11 cellular contexts compared by ENCODE assay signal in genomic region chr7:76372984-76373833, GRCh38. TPM values are rescaled to one million over a fixed set of nuclear protein-coding genes. Genes with fewer than 3 reads are reported as not detected.
DNase-seq lines count a peak whose midpoint lies in the region; ATAC-seq and TF ChIP-seq lines count a peak whose summit lies in the region.
"Had no signal": no experiment of that assay in that cellular context is flagged by ENCODE, and none has a peak within 500 bp of the region (broad histone marks: within the 10 kb centered on the region; RNA-seq: fewer than 3 reads in every experiment).

No MANE protein-coding gene starts in this region.

- peak; percentile 88 for ATAC-seq in left lung

- intact Hi-C loops in left lung (cut with DNase I), result no loop called here

- H3K27me3 Mint-ChIP-seq in nephron progenitor cell (ENCODE audit: low read depth, poor library complexity), result peaks cover 8% of the 10 kb centered on the region

- H3K27me3 ChIP-seq in left lung (no peaks in the 10 kb centered on the region), Peyer's patch (no peaks in the 10 kb centered on the region)
- H3K27me3 ChIP-seq: ascending aorta, right lobe of liver had no signal

- no peak for TF ChIP-seq CTCF in astrocyte of the spinal cord (IDR thresholded peaks at IDR 0.05; ENCODE audit: low read depth, low read length)
- TF ChIP-seq CTCF in left lung (IDR thresholded peaks at IDR 0.05), result no peak
- TF ChIP-seq CTCF in nephron progenitor cell (IDR thresholded peaks at IDR 0.05), result no peak
- TF ChIP-seq CTCF in Peyer's patch (IDR thresholded peaks at IDR 0.05), result no peak

- H3K27ac ChIP-seq in left lung (no peak overlapping the region), Peyer's patch (no peak overlapping the region)
- H3K27ac ChIP-seq: ascending aorta, right lobe of liver had no signal

- no peak overlapping the region for H3K27ac Mint-ChIP-seq in nephron progenitor cell

- peaks cover 34% of the 10 kb centered on the region for H3K4me1 Mint-ChIP-seq in nephron progenitor cell

- H3K4me3 ChIP-seq in astrocyte of the spinal cord (ENCODE audit: low read depth, low read length) (no peak overlapping the region), left lung (no peak overlapping the region), Peyer's patch (no peak overlapping the region)
- H3K4me3 ChIP-seq: ascending aorta, right lobe of liver had no signal

- in situ Hi-C loops in ACHN (cut with HindIII; ENCODE audit: low pct_ligation_motif_present, low pct_unique_long_range_greater_than_20kb, low sequenced_read_pairs), result no loop called here
- in situ Hi-C loops in astrocyte of the spinal cord (cut with HindIII; ENCODE audit: low sequenced_read_pairs), result no loop called here

- H3K36me3 Mint-ChIP-seq in nephron progenitor cell (ENCODE audit: low read depth), result no peaks in the 10 kb centered on the region

- H3K4me1 ChIP-seq in left lung (peaks cover 0 to 13% of the 10 kb centered on the region in 2 donors), Peyer's patch (no peaks in the 10 kb centered on the region)
- H3K4me1 ChIP-seq: right lobe of liver had no signal

- DNase-seq in ACHN (peak; percentile 79), HK-2 (ENCODE audit: unreplicated experiment) (peak; percentile 55), astrocyte of the spinal cord (ENCODE audit: low read depth, low spot score) (peak; percentile 81), left lung (no peak), HuH-7 (ENCODE audit: low spot score) (no peak), nephron progenitor cell (no peak), Peyer's patch (no peak)
- no peak for DNase-seq in stimulated activated CD4-positive, alpha-beta T cell treated with anti-CD3 and anti-CD28 coated beads, Interleukin-4, amount 100 ng/mL, for 24 hours
- DNase-seq: NCI-H2107, right lobe of liver had no signal

- H3K9me3 Mint-ChIP-seq in nephron progenitor cell, result no peaks in the 10 kb centered on the region

- no peak overlapping the region for H3K4me3 Mint-ChIP-seq in nephron progenitor cell

- no peaks in the 10 kb centered on the region for H3K36me3 ChIP-seq in left lung
- no peaks in the 10 kb centered on the region for H3K36me3 ChIP-seq in Peyer's patch
- H3K36me3 ChIP-seq: ascending aorta, right lobe of liver had no signal

- no peaks in the 10 kb centered on the region for H3K9me3 ChIP-seq in left lung
- no peaks in the 10 kb centered on the region for H3K9me3 ChIP-seq in Peyer's patch
- H3K9me3 ChIP-seq: ascending aorta, right lobe of liver had no signal

- TF ChIP-seq POLR2A in Peyer's patch (IDR thresholded peaks at IDR 0.05), result no peak

RNA-seq across cellular contexts. Expression of gene YWHAG, which starts 14.4 kb away (rescaled TPM):
- 100 to 1,000 TPM; 116 to 160 TPM for total RNA-seq in left lung
- 10 to 100 TPM; 40.5 to 74.3 (median 53.6) TPM for total RNA-seq in Peyer's patch

RNA-seq across cellular contexts. Expression of gene SSC4D, which starts 36.3 kb away (rescaled TPM):
- total RNA-seq in left lung (1 to 10 TPM in 1 of 2 donors, under 1 TPM in 1; 0.76 to 1.8 TPM), Peyer's patch (1 to 10 TPM in 1 of 4 donors, not detected in 3; 2.8 TPM)
- total RNA-seq: ascending aorta had no signal

RNA-seq across cellular contexts. Expression of gene ZP3, which starts 51.5 kb away (rescaled TPM):
- total RNA-seq in left lung (1 to 10 TPM; 2.9 to 3.3 TPM), Peyer's patch (1 to 10 TPM in 3 of 4 donors, not detected in 1; 2.8 to 4.3 (median 3.3) TPM)

Comparison
In these comparisons a context has a peak if more than half of its experiments do, and no peak if none do; other contexts are left out.
1. DNase-seq: peak in ACHN (single experiment), HK-2 (single experiment) and astrocyte of the spinal cord (single experiment); none in left lung (0 of 2), HuH-7 (single experiment), nephron progenitor cell (single experiment), stimulated activated CD4-positive, alpha-beta T cell treated with anti-CD3 and anti-CD28 coated beads, Interleukin-4, amount 100 ng/mL, for 24 hours (single experiment) and Peyer's patch (0 of 3).